ENCODE assay signal across 27 cellular contexts in the genomic region with DNA sequence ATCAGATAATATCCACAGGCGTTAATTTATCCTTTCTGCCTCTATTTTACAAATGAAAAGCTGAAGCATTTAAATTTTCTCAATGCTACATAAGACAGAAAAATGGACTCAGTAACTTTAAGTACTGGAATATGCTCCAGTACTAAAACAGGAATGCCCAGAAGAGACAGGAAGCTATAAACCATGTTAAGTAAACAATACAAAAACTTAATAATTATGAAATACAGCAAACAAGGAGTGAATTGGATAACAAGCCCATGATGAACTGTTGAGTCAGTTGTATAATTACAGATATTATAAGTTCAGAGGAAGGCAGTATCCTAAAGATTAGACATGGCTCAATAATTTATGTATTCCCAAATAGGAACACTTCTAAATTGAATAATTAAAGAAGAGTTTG.
"Had no signal": no experiment of that assay in that cellular context is flagged by ENCODE, and none has a peak within 500 bp of the region (broad histone marks: within the 10 kb centered on the region; RNA-seq: fewer than 3 reads in every experiment).

No MANE protein-coding gene starts in this region.

- H3K27ac Mint-ChIP-seq: activated CD4-positive, alpha-beta T cell treated with anti-CD3 and anti-CD28 coated beads for 36 hours; activated naive CD8-positive, alpha-beta T cell; progenitor cell of endocrine pancreas; stimulated activated naive B cell treated with anti-CD40 and anti-IgM and Interleukin-4, amounts not matched to agents 10 μg/mL and 1 μg/mL and 100 μg/mL, for 72 hours; T-helper 2 cell treated with Interferon-gamma antibody and Interleukin-4, amounts not matched to agents 5 μg/mL and 100 μg/mL, for 36 hours had no signal

- ATAC-seq: activated CD4-positive, alpha-beta T cell treated with anti-CD3 and anti-CD28 coated beads for 36 hours; body of pancreas; heart right ventricle; left lung; sciatic nerve; upper lobe of right lung had no signal

- DNase-seq: activated CD4-positive, alpha-beta T cell treated with anti-CD3 and anti-CD28 coated beads for 36 hours; activated CD4-positive, alpha-beta T cell treated with anti-CD3 and anti-CD28 coated beads, Interleukin-2, amount 50 U/mL, for 4 hours; activated CD4-positive, CD25-positive, alpha-beta regulatory T cell; activated effector memory CD4-positive, alpha-beta T cell treated with Interleukin-2 at 50 U/mL for 16 hours; activated naive CD4-positive, alpha-beta T cell treated with Interleukin-2 at 50 U/mL for 16 hours; aorta; body of pancreas; dorsolateral prefrontal cortex; effector memory CD4-positive, alpha-beta T cell; foreskin melanocyte; heart right ventricle; kidney glomerular epithelial cell; left lung; ovary; small intestine; stimulated activated CD4-positive, alpha-beta T cell treated with anti-CD3 and anti-CD28 coated beads, Interleukin-1b, Interleukin-23, amount 100 ng/mL, for 48 hours; stimulated activated naive B cell treated with anti-CD40 and anti-IgM and Interleukin-4, amounts not matched to agents 10 μg/mL and 1 μg/mL and 100 μg/mL, for 72 hours; stomach; T-helper 1 cell; thyroid gland; upper lobe of right lung had no signal

- H3K4me1 Mint-ChIP-seq: activated CD4-positive, alpha-beta T cell treated with anti-CD3 and anti-CD28 coated beads for 36 hours; stimulated activated naive B cell treated with anti-CD40 and anti-IgM and Interleukin-4, amounts not matched to agents 10 μg/mL and 1 μg/mL and 100 μg/mL, for 72 hours had no signal

- H3K36me3 Mint-ChIP-seq: activated naive CD8-positive, alpha-beta T cell; stimulated activated naive B cell treated with anti-CD40 and anti-IgM and Interleukin-4, amounts not matched to agents 10 μg/mL and 1 μg/mL and 100 μg/mL, for 72 hours had no signal

- H3K9me3 ChIP-seq: body of pancreas, heart right ventricle, left lung, ovary, stomach, thyroid gland, upper lobe of right lung had no signal

- H3K9me3 Mint-ChIP-seq: stimulated activated naive B cell treated with anti-CD40 and anti-IgM and Interleukin-4, amounts not matched to agents 10 μg/mL and 1 μg/mL and 100 μg/mL, for 72 hours; T-helper 2 cell treated with Interferon-gamma antibody and Interleukin-4, amounts not matched to agents 5 μg/mL and 100 μg/mL, for 36 hours had no signal

- H3K4me1 ChIP-seq: body of pancreas, left lung, stomach, thyroid gland, upper lobe of right lung had no signal

- H3K36me3 ChIP-seq: heart right ventricle, left lung, ovary, stomach, thyroid gland, upper lobe of right lung had no signal

- H3K27me3 ChIP-seq: body of pancreas, dorsolateral prefrontal cortex, heart right ventricle, left lung, ovary, stomach, thyroid gland, upper lobe of right lung had no signal

- H3K27ac ChIP-seq: body of pancreas, coronary artery, dorsolateral prefrontal cortex, heart right ventricle, left lung, ovary, stomach, thyroid gland, upper lobe of right lung had no signal

- H3K4me3 Mint-ChIP-seq: activated CD4-positive, alpha-beta T cell treated with anti-CD3 and anti-CD28 coated beads for 36 hours; activated naive CD8-positive, alpha-beta T cell; stimulated activated naive B cell treated with anti-CD40 and anti-IgM and Interleukin-4, amounts not matched to agents 10 μg/mL and 1 μg/mL and 100 μg/mL, for 72 hours; T-helper 2 cell treated with Interferon-gamma antibody and Interleukin-4, amounts not matched to agents 5 μg/mL and 100 μg/mL, for 36 hours had no signal

- H3K4me3 ChIP-seq: body of pancreas, coronary artery, dorsolateral prefrontal cortex, heart right ventricle, left lung, lung, ovary, stomach, thyroid gland, upper lobe of right lung had no signal

- H3K27me3 Mint-ChIP-seq: progenitor cell of endocrine pancreas; stimulated activated naive B cell treated with anti-CD40 and anti-IgM and Interleukin-4, amounts not matched to agents 10 μg/mL and 1 μg/mL and 100 μg/mL, for 72 hours had no signal
